Comparison of ENCODE assay signal across 8 cellular contexts in the genomic region with DNA sequence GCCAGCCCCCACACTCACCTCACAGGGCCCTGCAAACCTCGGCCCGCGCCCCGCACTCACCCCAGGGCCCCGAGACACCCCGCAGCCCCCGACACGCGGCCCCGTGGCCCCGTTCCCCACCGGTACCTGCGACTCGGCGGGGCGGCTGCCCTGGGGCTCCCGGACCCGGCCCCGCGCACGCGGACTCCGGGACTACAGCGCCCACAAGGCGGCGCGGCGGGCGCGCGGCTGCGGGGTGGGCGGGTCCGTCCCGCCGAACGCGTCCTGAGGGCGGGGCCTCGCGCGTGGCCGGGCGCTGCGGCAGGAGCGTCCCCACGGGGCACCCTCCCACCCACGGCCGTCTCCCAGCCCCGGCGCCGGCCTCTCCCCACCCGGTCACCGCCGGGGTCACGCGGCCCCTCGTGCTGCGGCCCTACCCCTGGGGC. TPM values are rescaled to one million over a fixed set of nuclear protein-coding genes. Genes with fewer than 3 reads are reported as not detected.
DNase-seq lines count a peak whose midpoint lies in the region; ATAC-seq and TF ChIP-seq lines count a peak whose summit lies in the region.

A gene (minus strand): TSS at position 199 of the 425 bp plus-strand sequence. CDS start 4,481 bp downstream, outside the sequence.

- no peaks in the 10 kb centered on the region for H3K9me2 ChIP-seq in GM23248 (ENCODE audit: insufficient read depth)

- no peak within 1 kb of the TSS for H3K27ac ChIP-seq in GM23248
- peak within 1 kb of the TSS in 1 of 2 donors; percentile 66 for H3K27ac ChIP-seq in coronary artery
- peak within 1 kb of the TSS; percentile 39 to 78 for H3K27ac ChIP-seq in left lung

- in situ Hi-C loops in GM23248 (cut with MboI), result no loop called here

- intact Hi-C loops in left lung (cut with DNase I), result no loop called here

- DNase-seq in GM23248 (peak; percentile 86), NCI-H1048 (lab: John Stamatoyannopoulos, UW) (peak; percentile 12), coronary artery (ENCODE audit: low spot score) (peak; percentile 78), left lung (peak; percentile 73 to 97)
- DNase-seq in activated CD4-positive, alpha-beta T cell treated with anti-CD3 and anti-CD28 coated beads for 1 hour, result peak; percentile 59
- DNase-seq in stimulated activated CD4-positive, alpha-beta T cell treated with anti-CD3 and anti-CD28 coated beads, Interleukin-4, amount 100 ng/mL, for 4 hours, result peak; percentile 74 to 84

- peak within 1 kb of the TSS; percentile 63 for H3K4me2 ChIP-seq in GM23248 (ENCODE audit: unreplicated experiment)

- H3K4me3 ChIP-seq in GM23248 (peak within 1 kb of the TSS; percentile 74), coronary artery (peak within 1 kb of the TSS; percentile 80), left lung (peak within 1 kb of the TSS; percentile 45 to 59)

- H3K36me3 ChIP-seq in ES-I3 (ENCODE audit: insufficient read depth, low read length) (no peaks in the 10 kb centered on the region), GM23248 (ENCODE audit: low read depth) (no peaks in the 10 kb centered on the region), left lung (peaks cover 0 to 5% of the 10 kb centered on the region in 2 donors)

- H3K27me3 ChIP-seq in GM23248 (replicated peaks; ENCODE audit: insufficient read depth) (no peaks in the 10 kb centered on the region), left lung (no peaks in the 10 kb centered on the region)

- H3K4me1 ChIP-seq in ES-I3 (ENCODE audit: insufficient read depth, low read length), result no peaks in the 10 kb centered on the region; the same call in 1 of the 2 replicates
- no peaks in the 10 kb centered on the region for H3K4me1 ChIP-seq in GM23248 (ENCODE audit: insufficient read depth)
- peaks cover 0 to 32% of the 10 kb centered on the region in 2 donors for H3K4me1 ChIP-seq in left lung

- ATAC-seq in left lung (peak; percentile 87), GM18858 (IDR thresholded peaks at IDR 0.05; ENCODE audit: unreplicated experiment) (no peak)

- TF ChIP-seq CTCF in coronary artery (IDR thresholded peaks at IDR 0.05), result no peak
- TF ChIP-seq CTCF in left lung (IDR thresholded peaks at IDR 0.05), result peak; percentile 14 to 35

- H3K79me2 ChIP-seq in GM23248 (ENCODE audit: insufficient read depth), result no peaks in the 10 kb centered on the region

- H3K9ac ChIP-seq in ES-I3 (ENCODE audit: low read depth, low read length) (peak within 1 kb of the TSS; percentile 62; the same call in 1 of the 2 replicates), GM23248 (peak within 1 kb of the TSS; percentile 76)

- WGBS in GM23248 (ENCODE audit: low coverage in 1 of 2, low lambda C conversion rate in 2 of 2, missing lambda C conversion rate in 2 of 2), 2 experiments, result 2% methylated on average over 21 of the region's 59 CpGs; no CpG with 5 or more reads in 1 of the 2 experiments

- H3K9me3 ChIP-seq in ES-I3 (ENCODE audit: control insufficient read depth, insufficient read depth, low read length) (no peaks in the 10 kb centered on the region), GM23248 (ENCODE audit: low read depth) (no peaks in the 10 kb centered on the region), left lung (no peaks in the 10 kb centered on the region)

- H4K20me1 ChIP-seq in GM23248 (ENCODE audit: insufficient read depth), result no peaks in the 10 kb centered on the region

- H3F3A ChIP-seq in GM23248 (ENCODE audit: insufficient read depth), result no peaks in the 10 kb centered on the region

- peak within 1 kb of the TSS; percentile 45 for H2AFZ ChIP-seq in GM23248

RNA-seq across cellular contexts. Expression of the gene that starts here (rescaled TPM):
- 6.8 and 7.8 TPM in 2 replicates for total RNA-seq in GM23248 (2014; rRNA removed; shearing (Covaris generic))
- 7.8 and 8.4 TPM in 2 replicates for polyA plus RNA-seq in GM23248 (2016; fragmentation: Nextera tagmentation; extraction: Ambion mirVana)
- total RNA-seq in left lung, result 10 to 100 TPM; 32.7 to 50.4 TPM

Comparison
In these comparisons a context has a peak if more than half of its experiments do, and no peak if none do; other contexts are left out.
1. DNase-seq: peak in every context shown above with its lines; median percentile 86 in GM23248; 85 in left lung; 79 in stimulated activated CD4-positive, alpha-beta T cell treated with anti-CD3 and anti-CD28 coated beads, Interleukin-4, amount 100 ng/mL, for 4 hours; 78 in coronary artery; 59 in activated CD4-positive, alpha-beta T cell treated with anti-CD3 and anti-CD28 coated beads for 1 hour; 12 in NCI-H1048.